Comparison of ENCODE assay signal across 1 cellular context in the genomic region with DNA sequence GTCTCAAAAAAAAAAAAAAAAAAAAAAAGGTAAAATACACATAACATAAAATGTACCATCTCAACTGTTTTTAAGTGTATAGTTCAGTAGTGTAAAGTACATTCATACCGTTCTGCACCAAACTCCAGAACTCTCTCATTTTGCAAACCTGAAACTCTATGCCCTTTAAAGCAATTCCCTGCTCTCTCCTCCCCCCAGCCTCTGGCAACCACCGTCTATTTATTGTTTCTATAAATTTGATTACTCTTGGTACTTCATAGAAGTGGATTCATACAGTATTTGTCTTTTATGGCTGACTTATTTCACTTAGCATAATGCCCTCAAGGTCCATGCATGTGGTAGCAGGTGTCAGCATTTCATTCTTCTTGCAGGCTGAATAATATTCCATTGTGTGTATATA.
TF ChIP-seq lines count a peak whose summit lies in the region.

No MANE protein-coding gene starts in this region.

TF ChIP-seq in HepG2, 621 proteins besides CTCF, POLR2A, EP300 and RAD21 (continued from another document):
- TF ChIP-seq, protein P1, sequence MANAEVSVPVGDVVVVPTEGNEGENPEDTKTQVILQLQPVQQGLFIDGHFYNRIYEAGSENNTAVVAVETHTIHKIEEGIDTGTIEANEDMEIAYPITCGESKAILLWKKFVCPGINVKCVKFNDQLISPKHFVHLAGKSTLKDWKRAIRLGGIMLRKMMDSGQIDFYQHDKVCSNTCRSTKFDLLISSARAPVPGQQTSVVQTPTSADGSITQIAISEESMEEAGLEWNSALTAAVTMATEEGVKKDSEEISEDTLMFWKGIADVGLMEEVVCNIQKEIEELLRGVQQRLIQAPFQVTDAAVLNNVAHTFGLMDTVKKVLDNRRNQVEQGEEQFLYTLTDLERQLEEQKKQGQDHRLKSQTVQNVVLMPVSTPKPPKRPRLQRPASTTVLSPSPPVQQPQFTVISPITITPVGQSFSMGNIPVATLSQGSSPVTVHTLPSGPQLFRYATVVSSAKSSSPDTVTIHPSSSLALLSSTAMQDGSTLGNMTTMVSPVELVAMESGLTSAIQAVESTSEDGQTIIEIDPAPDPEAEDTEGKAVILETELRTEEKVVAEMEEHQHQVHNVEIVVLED (CRISPR knock-in tag; IDR thresholded peaks at IDR 0.05; ENCODE audit: borderline replicate concordance), result no peak
- TF ChIP-seq ZNF768 (CRISPR knock-in tag; IDR thresholded peaks at IDR 0.05) (no peak), ELF4 (CRISPR knock-in tag; IDR thresholded peaks at IDR 0.05; ENCODE audit: borderline replicate concordance) (no peak), ZNF260 (CRISPR knock-in tag; IDR thresholded peaks at IDR 0.05; ENCODE audit: borderline replicate concordance, low read depth) (no peak), ATF1 (CRISPR knock-in tag; IDR thresholded peaks at IDR 0.05) (no peak), HNF4A (CRISPR knock-in tag; IDR thresholded peaks at IDR 0.05) (no peak)
- TF ChIP-seq, protein P2, sequence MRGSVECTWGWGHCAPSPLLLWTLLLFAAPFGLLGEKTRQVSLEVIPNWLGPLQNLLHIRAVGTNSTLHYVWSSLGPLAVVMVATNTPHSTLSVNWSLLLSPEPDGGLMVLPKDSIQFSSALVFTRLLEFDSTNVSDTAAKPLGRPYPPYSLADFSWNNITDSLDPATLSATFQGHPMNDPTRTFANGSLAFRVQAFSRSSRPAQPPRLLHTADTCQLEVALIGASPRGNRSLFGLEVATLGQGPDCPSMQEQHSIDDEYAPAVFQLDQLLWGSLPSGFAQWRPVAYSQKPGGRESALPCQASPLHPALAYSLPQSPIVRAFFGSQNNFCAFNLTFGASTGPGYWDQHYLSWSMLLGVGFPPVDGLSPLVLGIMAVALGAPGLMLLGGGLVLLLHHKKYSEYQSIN (CRISPR knock-in tag; IDR thresholded peaks at IDR 0.05; ENCODE audit: borderline replicate concordance), result no peak
- TF ChIP-seq, protein P3, sequence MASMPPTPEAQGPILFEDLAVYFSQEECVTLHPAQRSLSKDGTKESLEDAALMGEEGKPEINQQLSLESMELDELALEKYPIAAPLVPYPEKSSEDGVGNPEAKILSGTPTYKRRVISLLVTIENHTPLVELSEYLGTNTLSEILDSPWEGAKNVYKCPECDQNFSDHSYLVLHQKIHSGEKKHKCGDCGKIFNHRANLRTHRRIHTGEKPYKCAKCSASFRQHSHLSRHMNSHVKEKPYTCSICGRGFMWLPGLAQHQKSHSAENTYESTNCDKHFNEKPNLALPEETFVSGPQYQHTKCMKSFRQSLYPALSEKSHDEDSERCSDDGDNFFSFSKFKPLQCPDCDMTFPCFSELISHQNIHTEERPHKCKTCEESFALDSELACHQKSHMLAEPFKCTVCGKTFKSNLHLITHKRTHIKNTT (CRISPR knock-in tag; IDR thresholded peaks at IDR 0.05), result no peak
- TF ChIP-seq, protein P4, sequence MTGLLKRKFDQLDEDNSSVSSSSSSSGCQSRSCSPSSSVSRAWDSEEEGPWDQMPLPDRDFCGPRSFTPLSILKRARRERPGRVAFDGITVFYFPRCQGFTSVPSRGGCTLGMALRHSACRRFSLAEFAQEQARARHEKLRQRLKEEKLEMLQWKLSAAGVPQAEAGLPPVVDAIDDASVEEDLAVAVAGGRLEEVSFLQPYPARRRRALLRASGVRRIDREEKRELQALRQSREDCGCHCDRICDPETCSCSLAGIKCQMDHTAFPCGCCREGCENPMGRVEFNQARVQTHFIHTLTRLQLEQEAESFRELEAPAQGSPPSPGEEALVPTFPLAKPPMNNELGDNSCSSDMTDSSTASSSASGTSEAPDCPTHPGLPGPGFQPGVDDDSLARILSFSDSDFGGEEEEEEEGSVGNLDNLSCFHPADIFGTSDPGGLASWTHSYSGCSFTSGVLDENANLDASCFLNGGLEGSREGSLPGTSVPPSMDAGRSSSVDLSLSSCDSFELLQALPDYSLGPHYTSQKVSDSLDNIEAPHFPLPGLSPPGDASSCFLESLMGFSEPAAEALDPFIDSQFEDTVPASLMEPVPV (CRISPR knock-in tag; IDR thresholded peaks at IDR 0.05), result no peak
TF ChIP-seq in HepG2: peak in this region for 0.
